11 cellular contexts compared by ENCODE assay signal in genomic region chr19:50148528-50148927, GRCh38. TPM values are rescaled to one million over a fixed set of nuclear protein-coding genes. Genes with fewer than 3 reads are reported as not detected.
DNase-seq lines count a peak whose midpoint lies in the region; ATAC-seq and TF ChIP-seq lines count a peak whose summit lies in the region.
"Had no signal": no experiment of that assay in that cellular context is flagged by ENCODE, and none has a peak within 500 bp of the region (broad histone marks: within the 10 kb centered on the region; RNA-seq: fewer than 3 reads in every experiment).

No MANE protein-coding gene starts in this region.

- CTCF ChIA-PET in naive thymus-derived CD4-positive, alpha-beta T cell (lab: Charles Lee): interaction anchor here (1.2 to 2.1 kb wide), 4 partner anchors 10 to 631 kb away, joined by 3 to 6 read pairs (median 4); no protein-coding TSS in a partner anchor

- peaks cover 4% of the 10 kb centered on the region for H3K9me3 Mint-ChIP-seq in activated naive CD8-positive, alpha-beta T cell treated with anti-CD3 and anti-CD28 coated beads, Interleukin-2, amount 10 ng/mL, durations not matched to agents 7 days and 5 days
- peaks cover 0 to 10% (median 0%) of the 10 kb centered on the region in 11 donors for H3K9me3 Mint-ChIP-seq in naive thymus-derived CD4-positive, alpha-beta T cell

- H3K27me3 ChIP-seq in DND-41 (ENCODE audit: insufficient read depth, low read length, poor library complexity): no peaks in the 10 kb centered on the region
- H3K27me3 ChIP-seq in naive thymus-derived CD4-positive, alpha-beta T cell (ENCODE audit: control insufficient read depth in 2 of 2, insufficient read depth in 2 of 2, low read length in 2 of 2): peaks cover 0 to 3% of the 10 kb centered on the region in 2 donors
- no peaks in the 10 kb centered on the region for H3K27me3 ChIP-seq in colonic mucosa

- H3K4me3 ChIP-seq in DND-41 (ENCODE audit: low read depth in 1 of 2, low read length in 2 of 2) (peak overlapping the region in 1 of 2 experiments; percentile 75; a peak in 3 of 4 replicates), colonic mucosa (no peak overlapping the region)
- peak overlapping the region; percentile 63 for H3K4me3 ChIP-seq in naive thymus-derived CD4-positive, alpha-beta T cell (ENCODE audit: low read length)

- peak overlapping the region; percentile 69 for H3K4me2 ChIP-seq in DND-41 (ENCODE audit: insufficient read depth, low read length)

- H3K36me3 ChIP-seq in DND-41 (ENCODE audit: insufficient read depth, low read length) (no peaks in the 10 kb centered on the region), colonic mucosa (no peaks in the 10 kb centered on the region)
- H3K36me3 ChIP-seq in naive thymus-derived CD4-positive, alpha-beta T cell (ENCODE audit: control insufficient read depth in 2 of 3, insufficient read depth in 3 of 3, low read length in 3 of 3): no peaks in the 10 kb centered on the region

- no peak for DNase-seq in DND-41
- no peak for DNase-seq in activated naive CD8-positive, alpha-beta T cell treated with anti-CD3 and anti-CD28 coated beads, Interleukin-2, amount 10 ng/mL, durations not matched to agents 7 days and 5 days
- peak in 1 of 9 donors; percentile 2 for DNase-seq in naive thymus-derived CD4-positive, alpha-beta T cell
- DNase-seq in ACHN: no peak
- DNase-seq in colonic mucosa: no peak
- DNase-seq in NCI-H748 treated with DMSO at 0.1 percent for 48 hours (lab: John Stamatoyannopoulos, UW): no peak

- H3K79me2 ChIP-seq in DND-41 (ENCODE audit: insufficient read depth, low read length): no peaks in the 10 kb centered on the region

- POLR2A ChIA-PET in activated naive CD8-positive, alpha-beta T cell treated with anti-CD3 and anti-CD28 coated beads, Interleukin-2, amount 10 ng/mL, durations not matched to agents 7 days and 5 days (lab: Charles Lee): no interaction called here
- POLR2A ChIA-PET in naive thymus-derived CD4-positive, alpha-beta T cell (lab: Charles Lee): interaction anchor here (0.5 to 1.5 kb wide), 7 partner anchors 168 to 655 kb away, joined by 3 to 6 read pairs (median 3); partner anchors contain the start of genes NUP62 and SCAF1

- in situ Hi-C loops in ACHN (cut with HindIII; ENCODE audit: low pct_ligation_motif_present, low pct_unique_long_range_greater_than_20kb, low sequenced_read_pairs): no loop called here

- ATAC-seq in DND-41 (ENCODE audit: insufficient read depth, low read depth) (no peak), HG03159 (IDR thresholded peaks at IDR 0.05; ENCODE audit: unreplicated experiment) (no peak)
- no peak for ATAC-seq in activated naive CD8-positive, alpha-beta T cell treated with anti-CD3 and anti-CD28 coated beads, Interleukin-2, amount 10 ng/mL, durations not matched to agents 7 days and 5 days (ENCODE audit: low read depth)
- ATAC-seq in naive thymus-derived CD4-positive, alpha-beta T cell: no peak

- H3K9me3 ChIP-seq in DND-41 (ENCODE audit: insufficient read depth, low read length, severe bottlenecking) (no peaks in the 10 kb centered on the region), colonic mucosa (no peaks in the 10 kb centered on the region)
- H3K9me3 ChIP-seq in naive thymus-derived CD4-positive, alpha-beta T cell (ENCODE audit: control insufficient read depth in 2 of 3, low read length in 3 of 3): peaks cover 0 to 3% (median 0%) of the 10 kb centered on the region in 3 experiments

- H3K4me1 ChIP-seq in DND-41 (ENCODE audit: insufficient read depth, low read length): peaks cover 12% of the 10 kb centered on the region; the same call in 1 of the 2 replicates
- H3K4me1 ChIP-seq in naive thymus-derived CD4-positive, alpha-beta T cell (ENCODE audit: control insufficient read depth in 2 of 2, insufficient read depth in 2 of 2, low read length in 2 of 2): no peaks in the 10 kb centered on the region
- H3K4me1 ChIP-seq in colonic mucosa: no peaks in the 10 kb centered on the region

- peaks cover 24% of the 10 kb centered on the region for H3K27me3 Mint-ChIP-seq in activated naive CD8-positive, alpha-beta T cell treated with anti-CD3 and anti-CD28 coated beads, Interleukin-2, amount 10 ng/mL, durations not matched to agents 7 days and 5 days
- peaks cover 20 to 31% (median 26%) of the 10 kb centered on the region in 5 donors for H3K27me3 Mint-ChIP-seq in naive thymus-derived CD4-positive, alpha-beta T cell

- H3K4me1 Mint-ChIP-seq in activated naive CD8-positive, alpha-beta T cell treated with anti-CD3 and anti-CD28 coated beads, Interleukin-2, amount 10 ng/mL, durations not matched to agents 7 days and 5 days: peaks cover 7% of the 10 kb centered on the region
- H3K4me1 Mint-ChIP-seq in naive thymus-derived CD4-positive, alpha-beta T cell: peaks cover 6 to 12% (median 9%) of the 10 kb centered on the region in 7 donors

- peak overlapping the region; percentile 88 for H2AFZ ChIP-seq in DND-41 (ENCODE audit: low read depth, low read length)

- H4K20me1 ChIP-seq in DND-41 (ENCODE audit: insufficient read depth, low read length): no peaks in the 10 kb centered on the region

- no peaks in the 10 kb centered on the region for H3K36me3 Mint-ChIP-seq in activated naive CD8-positive, alpha-beta T cell treated with anti-CD3 and anti-CD28 coated beads, Interleukin-2, amount 10 ng/mL, durations not matched to agents 7 days and 5 days
- no peaks in the 10 kb centered on the region for H3K36me3 Mint-ChIP-seq in naive thymus-derived CD4-positive, alpha-beta T cell

- no peak for TF ChIP-seq CTCF in 22Rv1 (IDR thresholded peaks at IDR 0.05)
- no peak for TF ChIP-seq CTCF in DND-41 (IDR thresholded peaks at IDR 0.05; ENCODE audit: borderline replicate concordance, extremely low read depth, low read length, poor library complexity, severe bottlenecking)
- no peak for TF ChIP-seq CTCF in colonic mucosa (IDR thresholded peaks at IDR 0.05)

- intact Hi-C loops in naive thymus-derived CD4-positive, alpha-beta T cell (cut with micrococcal nuclease): loop anchor here in 1 of 2 donors (1.0 kb wide), 2 partner anchors 123 to 236 kb away; partner anchors contain the start of genes POLD1 and VRK3
- intact Hi-C loops in colonic mucosa (cut with DNase I): no loop called here

- no peak overlapping the region for H3K27ac Mint-ChIP-seq in activated naive CD8-positive, alpha-beta T cell treated with anti-CD3 and anti-CD28 coated beads, Interleukin-2, amount 10 ng/mL, durations not matched to agents 7 days and 5 days
- H3K27ac Mint-ChIP-seq in naive thymus-derived CD4-positive, alpha-beta T cell: peak overlapping the region in 1 of 9 donors; percentile 32
- H3K27ac Mint-ChIP-seq: CD14-positive monocyte had no signal

- H3K4me3 Mint-ChIP-seq in activated naive CD8-positive, alpha-beta T cell treated with anti-CD3 and anti-CD28 coated beads, Interleukin-2, amount 10 ng/mL, durations not matched to agents 7 days and 5 days: peak overlapping the region; percentile 76
- H3K4me3 Mint-ChIP-seq in naive thymus-derived CD4-positive, alpha-beta T cell: peak overlapping the region; percentile 74 to 97 (median 87)

- H3K9ac ChIP-seq in DND-41 (ENCODE audit: low read depth, low read length) (peak overlapping the region; percentile 60), colonic mucosa (ENCODE audit: low read depth in 2 of 2, low read length in 2 of 2) (no peak overlapping the region)

- peak overlapping the region; percentile 83 for H3K27ac ChIP-seq in 22Rv1
- peak overlapping the region; percentile 78; the same call in 1 of the 2 replicates for H3K27ac ChIP-seq in DND-41 (ENCODE audit: low read length)
- H3K27ac ChIP-seq in naive thymus-derived CD4-positive, alpha-beta T cell (ENCODE audit: low read depth, low read length): no peak overlapping the region
- no peak overlapping the region for H3K27ac ChIP-seq in colonic mucosa

RNA-seq across cellular contexts. Expression of gene IZUMO2, which starts 14.6 kb away (rescaled TPM):
- total RNA-seq in activated naive CD8-positive, alpha-beta T cell treated with anti-CD3 and anti-CD28 coated beads, Interleukin-2, amount 10 ng/mL, durations not matched to agents 7 days and 5 days: not detected
- total RNA-seq in naive thymus-derived CD4-positive, alpha-beta T cell: not detected
- polyA plus RNA-seq in naive thymus-derived CD4-positive, alpha-beta T cell: not detected
- under 1 TPM in 1 of 2 donors, not detected in 1; 0.49 TPM for total RNA-seq in colonic mucosa
- total RNA-seq: HT1080, mononuclear cell had no signal
- polyA plus RNA-seq: CD14-positive monocyte had no signal

RNA-seq across cellular contexts. Expression of gene MYH14, which starts 54.9 kb away (rescaled TPM):
- total RNA-seq in activated naive CD8-positive, alpha-beta T cell treated with anti-CD3 and anti-CD28 coated beads, Interleukin-2, amount 10 ng/mL, durations not matched to agents 7 days and 5 days: not detected
- not detected for total RNA-seq in naive thymus-derived CD4-positive, alpha-beta T cell
- not detected for polyA plus RNA-seq in naive thymus-derived CD4-positive, alpha-beta T cell
- total RNA-seq in colonic mucosa: 100 to 1,000 TPM; 506 to 509 TPM
- total RNA-seq: HT1080, mononuclear cell had no signal
- polyA plus RNA-seq: CD14-positive monocyte had no signal

Comparison
In these comparisons a context has a peak if more than half of its experiments do, and no peak if none do; other contexts are left out.
1. H3K27ac ChIP-seq: peak in 22Rv1 (single experiment) and DND-41 (single experiment); none in naive thymus-derived CD4-positive, alpha-beta T cell (single experiment) and colonic mucosa (single experiment).
2. RNA of gene MYH14, which starts 54.9 kb away (total RNA-seq): 506 to 509 TPM in colonic mucosa; not detected in activated naive CD8-positive, alpha-beta T cell treated with anti-CD3 and anti-CD28 coated beads, Interleukin-2, amount 10 ng/mL, durations not matched to agents 7 days and 5 days and not detected in naive thymus-derived CD4-positive, alpha-beta T cell; every median in the first group is over 100 times any median in the second.